12 cellular contexts compared by ENCODE assay signal in the genomic region with DNA sequence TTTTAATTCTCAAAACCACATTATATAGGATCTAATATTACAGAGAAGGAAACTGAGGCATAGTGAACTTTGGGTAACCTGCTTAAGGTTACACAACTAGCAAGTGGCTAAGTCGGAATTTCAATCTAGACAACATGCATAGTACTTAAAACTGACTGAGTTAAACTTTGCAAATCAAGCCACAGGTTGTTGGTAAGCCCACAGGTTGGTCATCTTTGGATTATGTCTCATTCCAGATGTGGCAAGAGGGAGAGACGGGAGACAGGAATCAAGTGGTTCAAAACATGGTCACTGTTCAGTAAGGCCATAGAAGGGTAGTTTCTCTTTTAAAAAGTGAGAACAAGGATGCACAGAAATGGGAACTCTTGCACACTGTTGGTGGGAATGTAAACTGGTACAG. TPM values are rescaled to one million over a fixed set of nuclear protein-coding genes. Genes with fewer than 3 reads are reported as not detected.
DNase-seq lines count a peak whose midpoint lies in the region; ATAC-seq, FAIRE-seq and TF ChIP-seq lines count a peak whose summit lies in the region.
"Had no signal": no experiment of that assay in that cellular context is flagged by ENCODE, and none has a peak within 500 bp of the region (broad histone marks: within the 10 kb centered on the region; RNA-seq: fewer than 3 reads in every experiment).

No MANE protein-coding gene starts in this region.

- POLR2A ChIA-PET in Caco-2 (lab: Charles Lee) = no interaction called here

- no peaks in the 10 kb centered on the region for H3K36me3 ChIP-seq in Caco-2 (ENCODE audit: control insufficient read depth, insufficient read depth, low read length)
- no peaks in the 10 kb centered on the region for H3K36me3 ChIP-seq in ascending aorta
- H3K36me3 ChIP-seq in subcutaneous abdominal adipose tissue (ENCODE audit: control insufficient read depth in 5 of 5, insufficient read depth in 5 of 5, low read length in 5 of 5) = no peaks in the 10 kb centered on the region
- H3K36me3 ChIP-seq: BE2C had no signal

- H3K4me1 ChIP-seq in Caco-2 (peaks cover 24% of the 10 kb centered on the region), ascending aorta (peaks cover 0 to 47% of the 10 kb centered on the region in 2 donors), subcutaneous abdominal adipose tissue (ENCODE audit: control insufficient read depth in 5 of 5, insufficient read depth in 5 of 5, low read length in 5 of 5) (peaks cover 0 to 29% (median 15%) of the 10 kb centered on the region in 5 donors)
- H3K4me1 ChIP-seq: A549, BE2C had no signal

- H3K4me3 Mint-ChIP-seq in Caco-2 (ENCODE audit: unreplicated experiment) = no peak overlapping the region
- no peak overlapping the region for H3K4me3 Mint-ChIP-seq in activated T-helper 2 cell treated with anti-CD3 and anti-CD28 coated beads, Interferon-gamma antibody, Interleukin-2, Interleukin-4, amounts not matched to agents 10 μg/mL and 5 μg/mL and 100 μg/mL, durations not matched to agents 14 hours and 24 hours and 36 hours (ENCODE audit: low read depth)
- H3K4me3 Mint-ChIP-seq: CD8-positive, alpha-beta memory T cell had no signal

- no peaks in the 10 kb centered on the region for H3K9me3 Mint-ChIP-seq in Caco-2 (ENCODE audit: unreplicated experiment)
- no peaks in the 10 kb centered on the region for H3K9me3 Mint-ChIP-seq in activated T-helper 2 cell treated with anti-CD3 and anti-CD28 coated beads, Interferon-gamma antibody, Interleukin-2, Interleukin-4, amounts not matched to agents 10 μg/mL and 5 μg/mL and 100 μg/mL, durations not matched to agents 14 hours and 24 hours and 36 hours
- H3K9me3 Mint-ChIP-seq: IgD-negative memory B cell had no signal

- H3K27ac ChIP-seq in ascending aorta = peak overlapping the region; percentile 77 to 86
- H3K27ac ChIP-seq in subcutaneous abdominal adipose tissue (ENCODE audit: low read depth, low read length) = peak overlapping the region; percentile 26
- H3K27ac ChIP-seq: A549 had no signal

- H3K9me3 ChIP-seq in Caco-2 (no peaks in the 10 kb centered on the region), ascending aorta (no peaks in the 10 kb centered on the region), subcutaneous abdominal adipose tissue (ENCODE audit: control insufficient read depth in 5 of 5, low read length in 5 of 5) (no peaks in the 10 kb centered on the region)
- H3K9me3 ChIP-seq: A549, BE2C had no signal

- no TSS peak for BruUV-seq in Caco-2 (replicated peaks; lab: Mats Ljungman, UMichigan)

- no peak for TF ChIP-seq POLR2A in H54 (IDR thresholded peaks at IDR 0.05; ENCODE audit: low read depth, low read length)

- H3K4me3 ChIP-seq in Caco-2 (ENCODE audit: low read depth, low read length) (no peak overlapping the region), ascending aorta (no peak overlapping the region), subcutaneous abdominal adipose tissue (ENCODE audit: low read depth in 1 of 5, low read length in 5 of 5) (no peak overlapping the region)
- H3K4me3 ChIP-seq: A549 had no signal

- intact Hi-C loops in Caco-2 (cut with micrococcal nuclease; ENCODE audit: unreplicated experiment) = no loop called here
- intact Hi-C loops in ascending aorta (cut with DNase I) = loop anchor here (2.0 to 5.0 kb wide), 2 partner anchors 13 to 32 kb away; no protein-coding TSS in a partner anchor
- intact Hi-C loops in activated T-helper 2 cell treated with anti-CD3 and anti-CD28 coated beads, Interferon-gamma antibody, Interleukin-2, Interleukin-4, amounts not matched to agents 10 μg/mL and 5 μg/mL and 100 μg/mL, durations not matched to agents 14 hours and 24 hours and 36 hours (cut with micrococcal nuclease) = no loop called here

- H3K27me3 ChIP-seq in Caco-2 (replicated peaks; ENCODE audit: control insufficient read depth, insufficient read depth, low read length) (no peaks in the 10 kb centered on the region), ascending aorta (no peaks in the 10 kb centered on the region), subcutaneous abdominal adipose tissue (ENCODE audit: control insufficient read depth in 5 of 5, insufficient read depth in 4 of 5, low read length in 5 of 5) (no peaks in the 10 kb centered on the region)
- H3K27me3 ChIP-seq: BE2C had no signal

- no peak for ATAC-seq in HG02938 (IDR thresholded peaks at IDR 0.05; ENCODE audit: unreplicated experiment)
- ATAC-seq: A549 had no signal

- TF ChIP-seq CTCF in Caco-2 (IDR thresholded peaks at IDR 0.05; ENCODE audit: insufficient read depth in 1 of 2, low read depth in 1 of 2, low read length in 1 of 2, severe bottlenecking in 1 of 2, unreplicated experiment in 1 of 2) (no peak), ascending aorta (IDR thresholded peaks at IDR 0.05) (no peak)

- H3K9ac ChIP-seq in subcutaneous abdominal adipose tissue (ENCODE audit: low read length in 5 of 5) = no peak overlapping the region

- no peaks in the 10 kb centered on the region for H3K27me3 Mint-ChIP-seq in Caco-2 (ENCODE audit: insufficient read depth, unreplicated experiment)
- peaks cover 10% of the 10 kb centered on the region for H3K27me3 Mint-ChIP-seq in activated T-helper 2 cell treated with anti-CD3 and anti-CD28 coated beads, Interferon-gamma antibody, Interleukin-2, Interleukin-4, amounts not matched to agents 10 μg/mL and 5 μg/mL and 100 μg/mL, durations not matched to agents 14 hours and 24 hours and 36 hours (ENCODE audit: low read depth)
- H3K27me3 Mint-ChIP-seq: IgD-negative memory B cell had no signal

- peaks cover 33% of the 10 kb centered on the region for H3K4me1 Mint-ChIP-seq in Caco-2 (ENCODE audit: low read depth, unreplicated experiment)
- peaks cover 10% of the 10 kb centered on the region for H3K4me1 Mint-ChIP-seq in activated T-helper 2 cell treated with anti-CD3 and anti-CD28 coated beads, Interferon-gamma antibody, Interleukin-2, Interleukin-4, amounts not matched to agents 10 μg/mL and 5 μg/mL and 100 μg/mL, durations not matched to agents 14 hours and 24 hours and 36 hours (ENCODE audit: low read depth)

- no peak for FAIRE-seq in H54 (lab: Jason Lieb, UNC)
- FAIRE-seq: A549 had no signal

- peaks cover 14% of the 10 kb centered on the region for H3K36me3 Mint-ChIP-seq in Caco-2 (ENCODE audit: insufficient read depth, unreplicated experiment)
- no peaks in the 10 kb centered on the region for H3K36me3 Mint-ChIP-seq in activated T-helper 2 cell treated with anti-CD3 and anti-CD28 coated beads, Interferon-gamma antibody, Interleukin-2, Interleukin-4, amounts not matched to agents 10 μg/mL and 5 μg/mL and 100 μg/mL, durations not matched to agents 14 hours and 24 hours and 36 hours (ENCODE audit: low read depth)
- H3K36me3 Mint-ChIP-seq: IgD-negative memory B cell had no signal

- DNase-seq in Caco-2 (no peak), ascending aorta (ENCODE audit: low spot score in 2 of 2) (no peak), H54 (ENCODE audit: insufficient read length, low spot score) (no peak)
- no peak for DNase-seq in activated T-helper 2 cell treated with anti-CD3 and anti-CD28 coated beads, Interferon-gamma antibody, Interleukin-2, Interleukin-4, amounts not matched to agents 10 μg/mL and 5 μg/mL and 100 μg/mL, durations not matched to agents 14 hours and 24 hours and 36 hours (ENCODE audit: low spot score)
- DNase-seq: BE2C; CD8-positive, alpha-beta memory T cell; DMS 273 treated with DMSO at 0.1 percent for 48 hours; H7 had no signal

- CTCF ChIA-PET in Caco-2 (lab: Charles Lee) = no interaction called here

- H3K27ac Mint-ChIP-seq in Caco-2 (ENCODE audit: unreplicated experiment) = peak overlapping the region; percentile 73
- H3K27ac Mint-ChIP-seq in activated T-helper 2 cell treated with anti-CD3 and anti-CD28 coated beads, Interferon-gamma antibody, Interleukin-2, Interleukin-4, amounts not matched to agents 10 μg/mL and 5 μg/mL and 100 μg/mL, durations not matched to agents 14 hours and 24 hours and 36 hours = no peak overlapping the region

RNA-seq across cellular contexts. Expression of a gene that starts 57.1 kb away (rescaled TPM):
- 193 and 206 TPM in 2 replicates for total RNA-seq in Caco-2 (2022)
- total RNA-seq in ascending aorta = 105 TPM
- 22.8 and 23.4 TPM in 2 replicates for total RNA-seq in activated T-helper 2 cell treated with anti-CD3 and anti-CD28 coated beads, Interferon-gamma antibody, Interleukin-2, Interleukin-4, amounts not matched to agents 10 μg/mL and 5 μg/mL and 100 μg/mL, durations not matched to agents 14 hours and 24 hours and 36 hours
